In the genomic region with DNA sequence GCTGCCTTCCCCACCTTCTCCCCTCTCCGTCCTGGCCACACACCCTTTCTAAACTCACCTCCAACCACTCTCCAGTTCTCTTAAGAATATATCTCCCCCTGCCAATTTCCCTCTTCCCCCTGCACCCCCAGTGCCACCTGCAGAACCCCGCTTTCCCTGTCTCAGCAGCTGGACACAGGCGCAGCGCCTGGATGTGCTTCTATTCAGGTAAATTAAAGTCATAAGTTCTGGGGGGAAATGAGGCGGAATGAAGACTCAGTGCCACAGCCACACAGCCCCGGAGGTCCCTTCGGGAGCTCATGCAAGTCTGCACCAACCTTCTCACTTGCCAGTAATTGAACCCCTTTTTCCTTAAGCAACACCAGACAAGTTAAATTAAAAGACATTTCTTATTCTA, we compare ENCODE assay signal across 16 cellular contexts. TPM values are rescaled to one million over a fixed set of nuclear protein-coding genes. Genes with fewer than 3 reads are reported as not detected.
DNase-seq lines count a peak whose midpoint lies in the region; ATAC-seq, FAIRE-seq and TF ChIP-seq lines count a peak whose summit lies in the region.
"Had no signal": no experiment of that assay in that cellular context is flagged by ENCODE, and none has a peak within 500 bp of the region (broad histone marks: within the 10 kb centered on the region; RNA-seq: fewer than 3 reads in every experiment).

No MANE protein-coding gene starts in this region.

- no peak overlapping the region for H3K4me2 ChIP-seq in GM23338
- H3K4me2 ChIP-seq: A549 had no signal

- no peaks in the 10 kb centered on the region for H4K20me1 ChIP-seq in GM23338 (replicated peaks; ENCODE audit: insufficient read depth)

- peaks cover 6% of the 10 kb centered on the region for H3K4me1 ChIP-seq in GM23338 (ENCODE audit: insufficient read depth)
- peaks cover 5% of the 10 kb centered on the region for H3K4me1 ChIP-seq in prostate gland (replicated peaks)

- H3K27ac ChIP-seq in GM23338 (ENCODE audit: low read depth) (no peak overlapping the region), prostate gland (no peak overlapping the region)
- H3K27ac ChIP-seq: 22Rv1, A549 had no signal

- peak; percentile 6 for DNase-seq in activated CD8-positive, alpha-beta memory T cell treated with anti-CD3 and anti-CD28 coated beads, Interleukin-2, amount 50 U/mL, for 48 hours
- no peak for DNase-seq in activated CD8-positive, alpha-beta memory T cell treated with anti-CD3 and anti-CD28 coated beads, Interleukin-2, amount 10 ng/mL, durations not matched to agents 7 days and 5 days
- DNase-seq in GM23338 (ENCODE audit: low spot score) (no peak), endothelial cell (ENCODE audit: low spot score) (no peak), GM12892 (ENCODE audit: insufficient read length) (no peak), prostate gland (ENCODE audit: low spot score) (no peak)
- no peak for DNase-seq in stimulated activated naive CD4-positive, alpha-beta T cell treated with Interleukin-2 at 50 U/mL for 16 hours (lab: John Stamatoyannopoulos, UW)
- DNase-seq: AML-193; Calu3; CD8-positive, alpha-beta T cell; DMS79 treated with DMSO at 0.1 percent for 48 hours; GF-D8; HCEC 1CT had no signal

- H3F3A ChIP-seq in GM23338 (replicated peaks; ENCODE audit: low read depth), result no peaks in the 10 kb centered on the region

- no peaks in the 10 kb centered on the region for H3K79me2 ChIP-seq in GM23338 (replicated peaks; ENCODE audit: insufficient read depth)

- H3K27me3 Mint-ChIP-seq in activated CD8-positive, alpha-beta memory T cell treated with anti-CD3 and anti-CD28 coated beads, Interleukin-2, amount 10 ng/mL, durations not matched to agents 7 days and 5 days, result peaks cover 32% of the 10 kb centered on the region
- H3K27me3 Mint-ChIP-seq in GM23338 (ENCODE audit: insufficient read depth, low read depth, poor library complexity), result peaks cover 6% of the 10 kb centered on the region
- H3K27me3 Mint-ChIP-seq in endothelial cell (ENCODE audit: unreplicated experiment), result peaks cover 7% of the 10 kb centered on the region

- H3K4me3 ChIP-seq in GM23338 (no peak overlapping the region), prostate gland (no peak overlapping the region)
- H3K4me3 ChIP-seq: A549 had no signal

- H3K27me3 ChIP-seq in GM23338 (ENCODE audit: insufficient read depth), result peaks cover 5% of the 10 kb centered on the region; the same call in 1 of the 2 replicates
- H3K27me3 ChIP-seq in prostate gland (replicated peaks; ENCODE audit: insufficient read depth), result no peaks in the 10 kb centered on the region

- TF ChIP-seq POLR2A in GM12892 (IDR thresholded peaks at IDR 0.05; ENCODE audit: low read depth, low read length) (no peak), prostate gland (IDR thresholded peaks at IDR 0.05) (no peak)

- TF ChIP-seq CTCF in GM23338 (conservative IDR thresholded peaks at IDR 0.05; ENCODE audit: low read depth in 2 of 2), result no peak
- no peak for TF ChIP-seq CTCF in endothelial cell (IDR thresholded peaks at IDR 0.05; ENCODE audit: unreplicated experiment)
- no peak for TF ChIP-seq CTCF in prostate gland (IDR thresholded peaks at IDR 0.05)

- intact Hi-C loops in prostate gland (cut with DNase I), result no loop called here

- no peaks in the 10 kb centered on the region for H3K4me1 Mint-ChIP-seq in activated CD8-positive, alpha-beta memory T cell treated with anti-CD3 and anti-CD28 coated beads, Interleukin-2, amount 10 ng/mL, durations not matched to agents 7 days and 5 days
- H3K4me1 Mint-ChIP-seq in GM23338 (peaks cover 25% of the 10 kb centered on the region), endothelial cell (ENCODE audit: unreplicated experiment) (peaks cover 23% of the 10 kb centered on the region)

- FAIRE-seq in GM12892 (lab: Jason Lieb, UNC), result no peak
- FAIRE-seq: A549, H54 had no signal

- WGBS in prostate gland, result 88% methylated on average over 7 of the region's 7 CpGs

- H3K9me3 ChIP-seq in prostate gland, result no peaks in the 10 kb centered on the region

- H3K9me2 ChIP-seq in GM23338 (ENCODE audit: insufficient read depth), result peaks cover 11% of the 10 kb centered on the region; the same call in 1 of the 2 replicates

- no peak overlapping the region for H3K4me3 Mint-ChIP-seq in activated CD8-positive, alpha-beta memory T cell treated with anti-CD3 and anti-CD28 coated beads, Interleukin-2, amount 10 ng/mL, durations not matched to agents 7 days and 5 days
- H3K4me3 Mint-ChIP-seq in GM23338 (no peak overlapping the region), endothelial cell (ENCODE audit: unreplicated experiment) (no peak overlapping the region)
- H3K4me3 Mint-ChIP-seq: CD8-positive, alpha-beta T cell had no signal

- H3K9me3 Mint-ChIP-seq in activated CD8-positive, alpha-beta memory T cell treated with anti-CD3 and anti-CD28 coated beads, Interleukin-2, amount 10 ng/mL, durations not matched to agents 7 days and 5 days (ENCODE audit: low read depth), result no peaks in the 10 kb centered on the region
- H3K9me3 Mint-ChIP-seq in GM23338, result 0 out of 3 replicates have a peak, but pooled peaks cover 3% of the 10 kb centered on the region
- H3K9me3 Mint-ChIP-seq in endothelial cell (ENCODE audit: unreplicated experiment), result no peaks in the 10 kb centered on the region
- H3K9me3 Mint-ChIP-seq: CD8-positive, alpha-beta T cell had no signal

- H2AFZ ChIP-seq in GM23338, result peak overlapping the region; percentile 52

- no peaks in the 10 kb centered on the region for H3K36me3 Mint-ChIP-seq in activated CD8-positive, alpha-beta memory T cell treated with anti-CD3 and anti-CD28 coated beads, Interleukin-2, amount 10 ng/mL, durations not matched to agents 7 days and 5 days
- H3K36me3 Mint-ChIP-seq in GM23338 (ENCODE audit: low read depth) (no peaks in the 10 kb centered on the region), endothelial cell (ENCODE audit: low read depth, unreplicated experiment) (no peaks in the 10 kb centered on the region)
- H3K36me3 Mint-ChIP-seq: CD8-positive, alpha-beta T cell had no signal

- H3K36me3 ChIP-seq in GM23338 (ENCODE audit: insufficient read depth) (no peaks in the 10 kb centered on the region), prostate gland (no peaks in the 10 kb centered on the region)

- no peak overlapping the region for H3K27ac Mint-ChIP-seq in activated CD8-positive, alpha-beta memory T cell treated with anti-CD3 and anti-CD28 coated beads, Interleukin-2, amount 10 ng/mL, durations not matched to agents 7 days and 5 days
- H3K27ac Mint-ChIP-seq in GM23338 (no peak overlapping the region), endothelial cell (ENCODE audit: unreplicated experiment) (peak overlapping the region; percentile 36)
- H3K27ac Mint-ChIP-seq: CD8-positive, alpha-beta T cell had no signal

- no peak for ATAC-seq in activated CD8-positive, alpha-beta memory T cell treated with anti-CD3 and anti-CD28 coated beads, Interleukin-2, amount 10 ng/mL, durations not matched to agents 7 days and 5 days
- ATAC-seq in GM23338, result no peak
- ATAC-seq: A549; CD8-positive, alpha-beta T cell had no signal

- CTCF ChIA-PET in activated CD8-positive, alpha-beta memory T cell treated with anti-CD3 and anti-CD28 coated beads, Interleukin-2, amount 10 ng/mL, durations not matched to agents 7 days and 5 days (lab: Charles Lee), result interaction anchor here (0.5 kb wide), 1 partner anchor 36 kb away, joined by 3 read pairs; no protein-coding TSS in a partner anchor

TF ChIP-seq in GM23338, 12 proteins besides CTCF, POLR2A, EP300 and RAD21 (continues in another document):
- TF ChIP-seq EZH2phosphoT487 (IDR thresholded peaks at IDR 0.05; ENCODE audit: unreplicated experiment), result no peak

RNA-seq across cellular contexts. Expression of a gene that starts 5.5 kb away (rescaled TPM):
- not detected for total RNA-seq in activated CD8-positive, alpha-beta memory T cell treated with anti-CD3 and anti-CD28 coated beads, Interleukin-2, amount 10 ng/mL, durations not matched to agents 7 days and 5 days
- 0.23 and 0.38 TPM in 2 replicates for total RNA-seq in GM23338 (2014; rRNA removed; shearing (Covaris generic))
- 0.16 and 0.21 TPM in 2 replicates for polyA plus RNA-seq in GM23338 (2016; fragmentation: Nextera tagmentation; extraction: Ambion mirVana)
- total RNA-seq in endothelial cell (ENCODE audit: unreplicated experiment) (1.8 TPM), prostate gland (10 to 100 TPM in 1 of 2 donors, 1 to 10 TPM in 1; 7.4 to 26.8 TPM)
- polyA plus RNA-seq in GM12892 (2012; ENCODE audit: missing spikeins), result 0.36 TPM
